In genomic region chr9:107214915-107215314, GRCh38 we compare ENCODE assay signal across 19 cellular contexts.
DNase-seq lines count a peak whose midpoint lies in the region; ATAC-seq, FAIRE-seq and TF ChIP-seq lines count a peak whose summit lies in the region.
"Had no signal": no experiment of that assay in that cellular context is flagged by ENCODE, and none has a peak within 500 bp of the region (broad histone marks: within the 10 kb centered on the region; RNA-seq: fewer than 3 reads in every experiment).

No MANE protein-coding gene starts in this region.

- H3K4me3 ChIP-seq in A549 (no peak overlapping the region), astrocyte (ENCODE audit: insufficient read depth, low read depth, low read length) (no peak overlapping the region), lower lobe of right lung (no peak overlapping the region), gastrocnemius medialis (no peak overlapping the region)
- H3K4me3 ChIP-seq: HAP-1, pancreas had no signal

- TF ChIP-seq CTCF in A549 (IDR thresholded peaks at IDR 0.05) (no peak), HFFc6 (IDR thresholded peaks at IDR 0.05) (no peak), astrocyte (IDR thresholded peaks at IDR 0.05; ENCODE audit: insufficient read depth, low read depth, low read length) (no peak), lower lobe of right lung (IDR thresholded peaks at IDR 0.05) (no peak), gastrocnemius medialis (IDR thresholded peaks at IDR 0.05 in 4 of 5, conservative IDR thresholded peaks at IDR 0.05 in 1 of 5) (no peak)

- H3K27ac Mint-ChIP-seq in HFFc6 = peak overlapping the region; percentile 73
- peak overlapping the region; percentile 80 for H3K27ac Mint-ChIP-seq in astrocyte (ENCODE audit: unreplicated experiment)
- H3K27ac Mint-ChIP-seq: activated naive CD8-positive, alpha-beta T cell treated with anti-CD3 and anti-CD28 coated beads, Interleukin-2, amount 50 U/mL, for 24 hours; CD8-positive, alpha-beta T cell; T-cell; WTC11 had no signal

- H3K36me3 Mint-ChIP-seq in HFFc6 (ENCODE audit: low read depth) = no peaks in the 10 kb centered on the region
- H3K36me3 Mint-ChIP-seq in astrocyte (ENCODE audit: low read depth, unreplicated experiment) = peaks cover 4% of the 10 kb centered on the region
- H3K36me3 Mint-ChIP-seq: CD8-positive, alpha-beta T cell; T-cell; WTC11 had no signal

- peaks cover 40% of the 10 kb centered on the region for H3K4me1 Mint-ChIP-seq in HFFc6 (ENCODE audit: low read depth)
- peaks cover 26% of the 10 kb centered on the region for H3K4me1 Mint-ChIP-seq in astrocyte (ENCODE audit: low read depth, unreplicated experiment)

- peaks cover 24% of the 10 kb centered on the region for H3K4me1 ChIP-seq in A549
- H3K4me1 ChIP-seq in astrocyte (ENCODE audit: insufficient read depth, low read length) = peaks cover 23% of the 10 kb centered on the region
- peaks cover 14% of the 10 kb centered on the region for H3K4me1 ChIP-seq in lower lobe of right lung
- peaks cover 0 to 6% of the 10 kb centered on the region in 2 donors for H3K4me1 ChIP-seq in gastrocnemius medialis
- H3K4me1 ChIP-seq: HAP-1, pancreas had no signal

- in situ Hi-C loops in gastrocnemius medialis (cut with MboI; ENCODE audit: low sequenced_read_pairs in 4 of 4) = no loop called here

- H4K20me1 ChIP-seq in astrocyte (ENCODE audit: insufficient read depth, low read length) = no peaks in the 10 kb centered on the region

- no peaks in the 10 kb centered on the region for H3K79me2 ChIP-seq in astrocyte (ENCODE audit: insufficient read depth, low read length)

- H2AFZ ChIP-seq in astrocyte (ENCODE audit: low read depth, low read length) = no peak overlapping the region

- H3K27me3 Mint-ChIP-seq in HFFc6 (ENCODE audit: insufficient read depth) = no peaks in the 10 kb centered on the region; the same call in 1 of the 2 replicates
- peaks cover 4% of the 10 kb centered on the region for H3K27me3 Mint-ChIP-seq in astrocyte (ENCODE audit: low read depth, unreplicated experiment)
- H3K27me3 Mint-ChIP-seq: central memory CD8-positive, alpha-beta T cell had no signal

- H3K9ac ChIP-seq in astrocyte (ENCODE audit: low read length) = no peak overlapping the region

- H3K27ac ChIP-seq in A549 = peak overlapping the region in 1 of 2 experiments; percentile 32; a peak in 1 of 6 replicates
- no peak overlapping the region for H3K27ac ChIP-seq in astrocyte (ENCODE audit: low read depth, low read length)
- H3K27ac ChIP-seq in lower lobe of right lung = no peak overlapping the region
- no peak overlapping the region for H3K27ac ChIP-seq in gastrocnemius medialis
- H3K27ac ChIP-seq: foreskin keratinocyte, pancreas had no signal

- ATAC-seq in A549 (no peak), lower lobe of right lung (peak; percentile 35 to 45), gastrocnemius medialis (no peak), HG03280 (IDR thresholded peaks at IDR 0.05; ENCODE audit: unreplicated experiment) (no peak)
- ATAC-seq: activated naive CD8-positive, alpha-beta T cell treated with anti-CD3 and anti-CD28 coated beads, Interleukin-2, amount 50 U/mL, for 24 hours; CD8-positive, alpha-beta T cell; foreskin keratinocyte; pancreas; T-cell; WTC11 had no signal

- H3K9me3 Mint-ChIP-seq in HFFc6 (no peaks in the 10 kb centered on the region), astrocyte (ENCODE audit: unreplicated experiment) (peaks cover 3% of the 10 kb centered on the region)
- H3K9me3 Mint-ChIP-seq: activated naive CD8-positive, alpha-beta T cell treated with anti-CD3 and anti-CD28 coated beads, Interleukin-2, amount 50 U/mL, for 24 hours; CD8-positive, alpha-beta T cell; central memory CD8-positive, alpha-beta T cell; T-cell had no signal

- H3K4me2 ChIP-seq in A549 = no peak overlapping the region
- peak overlapping the region; percentile 6 for H3K4me2 ChIP-seq in astrocyte (ENCODE audit: low read length)

- CTCF ChIA-PET in A549 (lab: Yijun Ruan, JAX) = no interaction called here

- intact Hi-C loops in lower lobe of right lung (cut with DNase I) (no loop called here), gastrocnemius medialis (cut with DNase I; ENCODE audit: low total_unique reads) (no loop called here)

- POLR2A ChIA-PET in A549 (lab: Yijun Ruan, JAX) = no interaction called here

- no peak for DNase-seq in A549 (ENCODE audit: low read depth in 1 of 2, low spot score in 1 of 2)
- DNase-seq in HFFc6 = peak; percentile 21
- DNase-seq in astrocyte (ENCODE audit: low read depth) = peak; percentile 51
- DNase-seq in lower lobe of right lung = no peak
- DNase-seq in gastrocnemius medialis = no peak
- no peak for DNase-seq in NAMALWA (ENCODE audit: low spot score)
- no peak for DNase-seq in NCI-H2029 treated with DMSO at 0.1 percent for 48 hours (lab: John Stamatoyannopoulos, UW)
- DNase-seq: activated naive CD8-positive, alpha-beta T cell treated with anti-CD3 and anti-CD28 coated beads, Interleukin-2, amount 50 U/mL, for 24 hours; CD8-positive, alpha-beta T cell; NCI-H1694; pancreas; small intestine; T-cell had no signal

- TF ChIP-seq RAD21 in A549 (conservative IDR thresholded peaks at IDR 0.05 in 1 of 2, IDR thresholded peaks at IDR 0.05 in 1 of 2) = no peak

- H3K36me3 ChIP-seq in astrocyte (ENCODE audit: insufficient read depth, low read length) = no peaks in the 10 kb centered on the region
- H3K36me3 ChIP-seq in lower lobe of right lung = no peaks in the 10 kb centered on the region
- H3K36me3 ChIP-seq in gastrocnemius medialis = no peaks in the 10 kb centered on the region
- H3K36me3 ChIP-seq: HAP-1, pancreas had no signal

- H3K4me3 Mint-ChIP-seq in HFFc6 (peak overlapping the region; percentile 31; the same call in 1 of the 2 replicates), astrocyte (ENCODE audit: unreplicated experiment) (no peak overlapping the region)
- H3K4me3 Mint-ChIP-seq: activated naive CD8-positive, alpha-beta T cell treated with anti-CD3 and anti-CD28 coated beads, Interleukin-2, amount 50 U/mL, for 24 hours; CD8-positive, alpha-beta T cell; central memory CD8-positive, alpha-beta T cell; T-cell; WTC11 had no signal

- H3K9me3 ChIP-seq in A549 = no peaks in the 10 kb centered on the region
- H3K9me3 ChIP-seq in astrocyte (ENCODE audit: insufficient read depth, low read depth, low read length) = no peaks in the 10 kb centered on the region
- H3K9me3 ChIP-seq in lower lobe of right lung = no peaks in the 10 kb centered on the region
- no peaks in the 10 kb centered on the region for H3K9me3 ChIP-seq in gastrocnemius medialis
- H3K9me3 ChIP-seq: HAP-1, pancreas had no signal

- TF ChIP-seq EP300 in A549 (IDR thresholded peaks at IDR 0.05) = no peak

- H3K27me3 ChIP-seq in astrocyte (ENCODE audit: insufficient read depth, low read length) (no peaks in the 10 kb centered on the region), lower lobe of right lung (ENCODE audit: low read depth) (no peaks in the 10 kb centered on the region), gastrocnemius medialis (no peaks in the 10 kb centered on the region)
- H3K27me3 ChIP-seq: foreskin keratinocyte, pancreas had no signal

- 78% methylated on average over 2 of the region's 2 CpGs for WGBS in A549 (ENCODE audit: missing lambda C conversion rate)

- TF ChIP-seq POLR2A in A549 (IDR thresholded peaks at IDR 0.05; ENCODE audit: low read length) (no peak), gastrocnemius medialis (IDR thresholded peaks at IDR 0.05) (no peak)

- FAIRE-seq in A549 (lab: Jason Lieb, UNC) (no peak), astrocyte (lab: Jason Lieb, UNC) (no peak)
- FAIRE-seq: A204.1, pancreas, small intestine had no signal

TF ChIP-seq in A549, 52 proteins besides CTCF, POLR2A, EP300 and RAD21:
- TF ChIP-seq MAFK (IDR thresholded peaks at IDR 0.05; ENCODE audit: partially characterized antibody) (peak; percentile 55), RFX5 (IDR thresholded peaks at IDR 0.05) (no peak)
TF ChIP-seq in A549: peak in this region for 1.

Comparison
In these comparisons a context has a peak if more than half of its experiments do, and no peak if none do; other contexts are left out.
1. ATAC-seq: peak in lower lobe of right lung (2 of 2); none in A549 (0 of 2), gastrocnemius medialis (0 of 2) and HG03280 (single experiment).
2. DNase-seq: peak in HFFc6 (single experiment) and astrocyte (single experiment); none in A549 (0 of 2), lower lobe of right lung (single experiment), gastrocnemius medialis (0 of 2), NAMALWA (single experiment) and NCI-H2029 treated with DMSO at 0.1 percent for 48 hours (single experiment).